Comparison of ENCODE assay signal across 15 cellular contexts in genomic region chr10:70445718-70446485, GRCh38. TPM values are rescaled to one million over a fixed set of nuclear protein-coding genes. Genes with fewer than 3 reads are reported as not detected.
DNase-seq lines count a peak whose midpoint lies in the region; ATAC-seq and TF ChIP-seq lines count a peak whose summit lies in the region.
"Had no signal": no experiment of that assay in that cellular context is flagged by ENCODE, and none has a peak within 500 bp of the region (broad histone marks: within the 10 kb centered on the region; RNA-seq: fewer than 3 reads in every experiment).

No MANE protein-coding gene starts in this region.

- H3K9me2 ChIP-seq in SK-N-SH: no peaks in the 10 kb centered on the region

- ATAC-seq in GM18511 (IDR thresholded peaks at IDR 0.05; ENCODE audit: unreplicated experiment): no peak

- WGBS in SK-N-SH (ENCODE audit: low lambda C conversion rate): 46% methylated on average over 6 of the region's 6 CpGs

- H4K20me1 ChIP-seq in SK-N-SH (ENCODE audit: insufficient read depth): no peaks in the 10 kb centered on the region

- TF ChIP-seq CTCF in Caco-2 (IDR thresholded peaks at IDR 0.05; ENCODE audit: insufficient read depth in 1 of 2, low read depth in 1 of 2, low read length in 1 of 2, severe bottlenecking in 1 of 2, unreplicated experiment in 1 of 2) (no peak), SK-N-SH (IDR thresholded peaks at IDR 0.05) (no peak), foreskin fibroblast (IDR thresholded peaks at IDR 0.05; ENCODE audit: low read depth, low read length) (no peak), nephron progenitor cell (IDR thresholded peaks at IDR 0.05) (no peak)

- intact Hi-C loops in Caco-2 (cut with micrococcal nuclease; ENCODE audit: unreplicated experiment): loop anchor here (1.0 kb wide), 4 partner anchors 9 to 42 kb away; partner anchors contain the start of gene EIF4EBP2

- TSS peak; percentile 91 for BruUV-seq in Caco-2 (replicated peaks; lab: Mats Ljungman, UMichigan)

- H3K27me3 Mint-ChIP-seq in Caco-2 (ENCODE audit: insufficient read depth, unreplicated experiment): no peaks in the 10 kb centered on the region
- peaks cover 49% of the 10 kb centered on the region for H3K27me3 Mint-ChIP-seq in nephron progenitor cell (ENCODE audit: low read depth, poor library complexity)

- H3K4me2 ChIP-seq in SK-N-SH: no peak overlapping the region

- H3K36me3 ChIP-seq in Caco-2 (ENCODE audit: control insufficient read depth, insufficient read depth, low read length): no peaks in the 10 kb centered on the region
- H3K36me3 ChIP-seq in SK-N-SH (replicated peaks in 1 of 2; ENCODE audit: control insufficient read depth in 1 of 2, insufficient read depth in 2 of 2, low read length in 1 of 2): no peaks in the 10 kb centered on the region

- POLR2A ChIA-PET in Caco-2 (lab: Charles Lee): interaction anchor here (0.6 to 1.5 kb wide), 8 partner anchors 9 to 42 kb away, joined by 3 to 7 read pairs (median 3); partner anchors contain the start of genes EIF4EBP2 and PALD1
- POLR2A ChIA-PET in SK-N-SH (lab: Yijun Ruan, JAX): interaction anchor here (0.6 kb wide), 1 partner anchor 1047 kb away, joined by 3 read pairs; no protein-coding TSS in a partner anchor

- H3K27me3 ChIP-seq in Caco-2 (replicated peaks; ENCODE audit: control insufficient read depth, insufficient read depth, low read length): no peaks in the 10 kb centered on the region
- H3K27me3 ChIP-seq in SK-N-SH (ENCODE audit: insufficient read depth): peaks cover 18% of the 10 kb centered on the region
- H3K27me3 ChIP-seq: testis had no signal

- H2AFZ ChIP-seq in SK-N-SH (ENCODE audit: low read depth): no peak overlapping the region

- no peak for TF ChIP-seq RAD21 in SK-N-SH (IDR thresholded peaks at IDR 0.05; ENCODE audit: low read length)

- no peaks in the 10 kb centered on the region for H3F3A ChIP-seq in SK-N-SH (replicated peaks; ENCODE audit: insufficient read depth)

- H3K4me1 ChIP-seq in Caco-2: peaks cover 69% of the 10 kb centered on the region
- H3K4me1 ChIP-seq in SK-N-SH (ENCODE audit: control insufficient read depth in 1 of 2, insufficient read depth in 2 of 2, low read depth in 1 of 2, low read length in 1 of 2): peaks cover 0 to 8% of the 10 kb centered on the region in 2 experiments; a peak in 1 of 4 replicates

- DNase-seq in Caco-2 (peak; percentile 84 to 86), SK-N-SH (no peak), foreskin fibroblast (peak; percentile 33 to 55), nephron progenitor cell (no peak), NCI-H82 (lab: John Stamatoyannopoulos, UW) (no peak), NCI-H2107 (lab: John Stamatoyannopoulos, UW) (no peak)
- DNase-seq in activated CD4-positive, alpha-beta T cell treated with anti-CD3 and anti-CD28 coated beads, Interleukin-2, amount 50 U/mL, for 48 hours: no peak
- DNase-seq: central memory CD4-positive, alpha-beta T cell; stimulated activated CD4-positive, alpha-beta T cell treated with anti-CD3 and anti-CD28 coated beads, Interleukin-15, amount 100 ng/mL, for 24 hours; testis had no signal

- H3K4me1 Mint-ChIP-seq in Caco-2 (ENCODE audit: low read depth, unreplicated experiment): peaks cover 61% of the 10 kb centered on the region
- H3K4me1 Mint-ChIP-seq in nephron progenitor cell: peaks cover 53% of the 10 kb centered on the region

- H3K9me3 Mint-ChIP-seq in Caco-2 (ENCODE audit: unreplicated experiment) (no peaks in the 10 kb centered on the region), nephron progenitor cell (no peaks in the 10 kb centered on the region)

- CTCF ChIA-PET in Caco-2 (lab: Charles Lee) (interaction anchor here (0.5 to 2.0 kb wide), 15 partner anchors 9 to 1921 kb away, joined by 3 to 15 read pairs (median 4); no protein-coding TSS in a partner anchor), SK-N-SH (lab: Yijun Ruan, JAX) (interaction anchor here (0.9 to 1.6 kb wide), 5 partner anchors 10 to 95 kb away, joined by 3 to 10 read pairs (median 4); no protein-coding TSS in a partner anchor)

- H3K36me3 Mint-ChIP-seq in Caco-2 (ENCODE audit: insufficient read depth, unreplicated experiment) (peaks cover 11% of the 10 kb centered on the region), nephron progenitor cell (ENCODE audit: low read depth) (no peaks in the 10 kb centered on the region)

- no peaks in the 10 kb centered on the region for H3K79me2 ChIP-seq in SK-N-SH (ENCODE audit: insufficient read depth)

- no peak overlapping the region for H3K4me3 ChIP-seq in Caco-2 (ENCODE audit: low read depth, low read length)
- H3K4me3 ChIP-seq in SK-N-SH (ENCODE audit: low read depth in 2 of 2, low read length in 1 of 2): no peak overlapping the region
- no peak overlapping the region for H3K4me3 ChIP-seq in foreskin fibroblast (ENCODE audit: low read depth in 1 of 2, low read length in 2 of 2)
- H3K4me3 ChIP-seq: testis had no signal

- H3K4me3 Mint-ChIP-seq in Caco-2 (ENCODE audit: unreplicated experiment) (peak overlapping the region; percentile 45), nephron progenitor cell (no peak overlapping the region)

- peak; percentile 23; a peak in 1 of 4 replicates for TF ChIP-seq EP300 in SK-N-SH (IDR thresholded peaks at IDR 0.05; ENCODE audit: borderline replicate concordance in 1 of 2, low read depth in 1 of 2, low read length in 1 of 2)

- H3K9me3 ChIP-seq in Caco-2 (no peaks in the 10 kb centered on the region), SK-N-SH (no peaks in the 10 kb centered on the region)
- H3K9me3 ChIP-seq: testis had no signal

- peak overlapping the region; percentile 80 for H3K27ac Mint-ChIP-seq in Caco-2 (ENCODE audit: unreplicated experiment)
- peak overlapping the region; percentile 76 for H3K27ac Mint-ChIP-seq in nephron progenitor cell

- no peak overlapping the region for H3K9ac ChIP-seq in SK-N-SH

- peak overlapping the region in 1 of 2 experiments; percentile 5; a peak in 1 of 4 replicates for H3K27ac ChIP-seq in SK-N-SH (ENCODE audit: low read depth in 2 of 2, low read length in 1 of 2)
- H3K27ac ChIP-seq: testis had no signal

TF ChIP-seq in SK-N-SH, 30 proteins besides CTCF, POLR2A, EP300 and RAD21 (continues in another document):
- peak; percentile 95 for TF ChIP-seq TCF12 (IDR thresholded peaks at IDR 0.05)
- TF ChIP-seq ELF1 (IDR thresholded peaks at IDR 0.05): no peak
- TF ChIP-seq RCOR1 (IDR thresholded peaks at IDR 0.05; ENCODE audit: low read length): no peak
- no peak for TF ChIP-seq GABPA (IDR thresholded peaks at IDR 0.05; ENCODE audit: low read depth)
- no peak for TF ChIP-seq FOSL2 (IDR thresholded peaks at IDR 0.05; ENCODE audit: borderline replicate concordance, low read depth)
- peak; percentile 93 for TF ChIP-seq PBX3 (IDR thresholded peaks at IDR 0.05)
- TF ChIP-seq GATA2 (CRISPR knock-in tag; IDR thresholded peaks at IDR 0.05): no peak
- no peak for TF ChIP-seq ZBTB33 (IDR thresholded peaks at IDR 0.05; ENCODE audit: borderline replicate concordance, low read depth)
- TF ChIP-seq JUND (IDR thresholded peaks at IDR 0.05): peak; percentile 34; the same call in 1 of the 2 replicates
- TF ChIP-seq NRF1 (IDR thresholded peaks at IDR 0.05; ENCODE audit: low read depth, low read length): no peak
- TF ChIP-seq RFX5 (IDR thresholded peaks at IDR 0.05; ENCODE audit: low read length): no peak
- no peak for TF ChIP-seq IRF3 (IDR thresholded peaks at IDR 0.05; ENCODE audit: low read depth, low read length)

RNA-seq across cellular contexts. Expression of gene NODAL, which starts 4.4 kb away (rescaled TPM):
- total RNA-seq in Caco-2 (2022): 0.59 and 1.3 TPM in 2 replicates
- polyA plus RNA-seq in SK-N-SH (2012; rRNA removed): not detected in 2 replicates
- not detected in 2 replicates for polyA plus RNA-seq in SK-N-SH (2012; cell fraction: cytosol; rRNA removed)
- not detected in 2 replicates for polyA plus RNA-seq in SK-N-SH (2012; cell fraction: nucleus; rRNA removed)
- total RNA-seq: activated CD8-positive, alpha-beta memory T cell treated with anti-CD3 and anti-CD28 coated beads for 36 hours; endothelial cell of umbilical vein; osteocyte; SK-MEL-5 had no signal
- polyA plus RNA-seq: endothelial cell of umbilical vein had no signal

RNA-seq across cellular contexts. Expression of gene PALD1, which starts 32.7 kb away (rescaled TPM):
- total RNA-seq in Caco-2 (2022): 8.9 and 10.3 TPM in 2 replicates
- 0.16 and 0.19 TPM in 2 replicates for polyA plus RNA-seq in SK-N-SH (2012; rRNA removed)
- 0.14 and 0.35 TPM in 2 replicates for polyA plus RNA-seq in SK-N-SH (2012; cell fraction: cytosol; rRNA removed)
- polyA plus RNA-seq in SK-N-SH (2012; cell fraction: nucleus; rRNA removed): 0.38 and 0.56 TPM in 2 replicates

RNA-seq across cellular contexts. Expression of gene EIF4EBP2, which starts 42.0 kb away (rescaled TPM):
- total RNA-seq in Caco-2 (2022): 166 and 168 TPM in 2 replicates
- 9.9 and 12.7 TPM in 2 replicates for polyA plus RNA-seq in SK-N-SH (2012; rRNA removed)
- polyA plus RNA-seq in SK-N-SH (2012; cell fraction: cytosol; rRNA removed): 15.5 and 15.7 TPM in 2 replicates
- polyA plus RNA-seq in SK-N-SH (2012; cell fraction: nucleus; rRNA removed): 5.9 and 9.9 TPM in 2 replicates

Comparison
In these comparisons a context has a peak if more than half of its experiments do, and no peak if none do; other contexts are left out.
1. DNase-seq: peak in Caco-2 (2 of 2) and foreskin fibroblast (2 of 2); none in SK-N-SH (single experiment), nephron progenitor cell (single experiment), NCI-H82 (single experiment), activated CD4-positive, alpha-beta T cell treated with anti-CD3 and anti-CD28 coated beads, Interleukin-2, amount 50 U/mL, for 48 hours (0 of 2) and NCI-H2107 (single experiment).